ENCODE assay signal across 24 cellular contexts in genomic region chr1:58431847-58432246, GRCh38.
"Had no signal": no experiment of that assay in that cellular context is flagged by ENCODE, and none has a peak within 500 bp of the region (broad histone marks: within the 10 kb centered on the region; RNA-seq: fewer than 3 reads in every experiment).

No MANE protein-coding gene starts in this region.

- H3K27me3 ChIP-seq: ascending aorta, body of pancreas, SJSA1 had no signal

- H3K36me3 ChIP-seq: ascending aorta, SJSA1 had no signal

- H3K4me3 ChIP-seq: ascending aorta, body of pancreas, SJSA1 had no signal

- H3K9me3 ChIP-seq: ascending aorta, body of pancreas, SJSA1 had no signal

- DNase-seq: activated CD4-positive, alpha-beta T cell treated with anti-CD3 and anti-CD28 coated beads for 48 hours; activated CD4-positive, alpha-beta T cell treated with anti-CD3 and anti-CD28 coated beads, Interleukin-2, amount 50 U/mL, for 4 hours; activated CD4-positive, CD25-positive, alpha-beta regulatory T cell treated with anti-CD3 and anti-CD28 coated beads, Interleukin-2, amount 50 U/mL, for 72 hours; activated CD8-positive, alpha-beta memory T cell treated with anti-CD3 and anti-CD28 coated beads, Interleukin-2, amount 50 U/mL, for 48 hours; activated CD8-positive, alpha-beta T cell treated with anti-CD3 and anti-CD28 coated beads, Interleukin-2, amount 10 ng/mL, durations not matched to agents 7 days and 5 days; activated effector memory CD4-positive, alpha-beta T cell treated with anti-CD3 and anti-CD28 coated beads, Interleukin-2, amount 50 U/mL, for 16 hours; activated naive CD4-positive, alpha-beta T cell treated with Interleukin-2 at 50 U/mL for 16 hours; activated naive CD8-positive, alpha-beta T cell treated with anti-CD3 and anti-CD28 coated beads, Interleukin-2, amount 50 U/mL, for 24 hours; activated T-cell treated with anti-CD3 and anti-CD28 coated beads, Interleukin-2, amount 50 U/mL, for 1 hour; amniotic stem cell; body of pancreas; central memory CD4-positive, alpha-beta T cell; NCI-H1048; NCI-H146; NCI-H187 treated with DMSO at 0.1 percent for 48 hours; NCI-H2081 treated with DMSO at 0.1 percent for 48 hours; NCI-H2227 treated with DMSO at 0.1 percent for 48 hours; NCI-H526; NCI-H82; PC-3; SHP77; SW 1271 had no signal

- H3K27ac ChIP-seq: body of pancreas, SJSA1 had no signal

- H3K4me1 ChIP-seq: ascending aorta, body of pancreas had no signal
